ENCODE assay signal across 2 cellular contexts in genomic region chr2:234514099-234514498, GRCh38.
TF ChIP-seq lines count a peak whose summit lies in the region.

No MANE protein-coding gene starts in this region.

TF ChIP-seq in IMR-90, 13 proteins besides CTCF, POLR2A, EP300 and RAD21:
- TF ChIP-seq MAFK (IDR thresholded peaks at IDR 0.05; ENCODE audit: low read depth, low read length), result no peak
- no peak for TF ChIP-seq BHLHE40 (IDR thresholded peaks at IDR 0.05; ENCODE audit: low read depth, low read length)
- no peak for TF ChIP-seq CHD1 (IDR thresholded peaks at IDR 0.05; ENCODE audit: low read depth, low read length)
- TF ChIP-seq MXI1 (IDR thresholded peaks at IDR 0.05; ENCODE audit: borderline replicate concordance, low read depth, low read length), result no peak

TF ChIP-seq in H1, 55 proteins besides CTCF, POLR2A, EP300 and RAD21:
- TF ChIP-seq SIX5 (IDR thresholded peaks at IDR 0.05; ENCODE audit: low read depth, low read length), result no peak
- no peak for TF ChIP-seq KDM5A (IDR thresholded peaks at IDR 0.05; ENCODE audit: low read length)
- TF ChIP-seq EZH2 (IDR thresholded peaks at IDR 0.05; ENCODE audit: low read depth, low read length, severe bottlenecking), result no peak
- no peak for TF ChIP-seq BACH1 (IDR thresholded peaks at IDR 0.05; ENCODE audit: low read length)
- TF ChIP-seq ATF2 (IDR thresholded peaks at IDR 0.05; ENCODE audit: low read length), result no peak
- TF ChIP-seq NRF1 (IDR thresholded peaks at IDR 0.05; ENCODE audit: low read depth, low read length), result no peak
- TF ChIP-seq TAF7 (optimal IDR thresholded peaks at IDR 0.05; ENCODE audit: borderline replicate concordance, low read depth, low read length), result no peak
- TF ChIP-seq USF2 (IDR thresholded peaks at IDR 0.05; ENCODE audit: low read length), result no peak
- no peak for TF ChIP-seq MAFK (IDR thresholded peaks at IDR 0.05; ENCODE audit: low read depth, low read length)
